In the genomic region with DNA sequence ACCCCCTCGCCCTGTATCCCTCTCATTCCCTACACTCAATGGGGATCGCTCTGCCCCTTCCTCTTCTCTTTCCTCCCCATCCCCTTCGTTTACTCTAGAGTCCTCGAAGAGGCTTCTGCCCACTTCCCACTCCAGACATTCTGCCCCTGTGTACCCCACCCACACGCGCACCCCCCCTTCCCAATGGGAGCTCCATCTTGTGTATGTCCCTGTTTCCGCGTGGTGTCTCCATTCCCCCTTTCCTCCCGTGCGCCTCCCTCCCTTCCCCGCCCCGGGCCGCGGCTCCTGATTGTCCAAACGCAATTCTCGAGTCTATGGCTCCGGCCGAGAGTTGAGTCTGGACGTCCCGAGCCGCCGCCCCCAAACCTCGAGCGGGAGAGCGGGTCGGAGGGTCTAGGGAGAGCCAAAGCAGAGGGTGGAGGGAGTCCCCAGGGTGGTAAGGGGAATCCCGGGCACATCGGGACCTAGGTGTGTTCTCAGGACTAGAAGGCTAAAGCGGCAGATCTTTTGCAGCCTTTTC, we compare ENCODE assay signal across 8 cellular contexts. TPM values are rescaled to one million over a fixed set of nuclear protein-coding genes. Genes with fewer than 3 reads are reported as not detected.
DNase-seq lines count a peak whose midpoint lies in the region; ATAC-seq, FAIRE-seq and TF ChIP-seq lines count a peak whose summit lies in the region.

No MANE protein-coding gene starts in this region.

- H3K4me1 Mint-ChIP-seq in activated CD4-positive, alpha-beta T cell treated with anti-CD3 and anti-CD28 coated beads, Interleukin-2, amount 10 ng/mL, durations not matched to agents 7 days and 5 days = peaks cover 56% of the 10 kb centered on the region
- H3K4me1 Mint-ChIP-seq in endothelial cell (ENCODE audit: unreplicated experiment) = peaks cover 43% of the 10 kb centered on the region

- no peaks in the 10 kb centered on the region for H3K9me3 ChIP-seq in SJSA1 (replicated peaks)
- H3K9me3 ChIP-seq in mononuclear cell (ENCODE audit: low read depth, low read length) = no peaks in the 10 kb centered on the region
- no peaks in the 10 kb centered on the region for H3K9me3 ChIP-seq in aorta (ENCODE audit: control insufficient read depth, low read length)

- H3K4me3 Mint-ChIP-seq in activated CD4-positive, alpha-beta T cell treated with anti-CD3 and anti-CD28 coated beads, Interleukin-2, amount 10 ng/mL, durations not matched to agents 7 days and 5 days = peak overlapping the region; percentile 79
- H3K4me3 Mint-ChIP-seq in endothelial cell (ENCODE audit: unreplicated experiment) = peak overlapping the region; percentile 97

- POLR2A ChIA-PET in activated CD4-positive, alpha-beta T cell treated with anti-CD3 and anti-CD28 coated beads, Interleukin-2, amount 10 ng/mL, durations not matched to agents 7 days and 5 days (lab: Charles Lee) = interaction anchor here (1.0 kb wide), 3 partner anchors 41 to 236 kb away, joined by 3 read pairs; no protein-coding TSS in a partner anchor

- H3K27ac ChIP-seq in SJSA1 = peak overlapping the region; percentile 89
- H3K27ac ChIP-seq in aorta (ENCODE audit: low read depth in 1 of 2, low read length in 2 of 2) = peak overlapping the region in 1 of 2 donors; percentile 34

- peaks cover 2% of the 10 kb centered on the region for H3K27me3 ChIP-seq in SJSA1 (replicated peaks)
- peaks cover 2% of the 10 kb centered on the region for H3K27me3 ChIP-seq in mononuclear cell (ENCODE audit: insufficient read depth, low read length)
- no peaks in the 10 kb centered on the region for H3K27me3 ChIP-seq in aorta (ENCODE audit: control insufficient read depth in 1 of 2, insufficient read depth in 2 of 2, low read length in 1 of 2)

- peak; percentile 47 for ATAC-seq in aorta (ENCODE audit: low FRiP score)

- no peak for TF ChIP-seq CTCF in endothelial cell (IDR thresholded peaks at IDR 0.05; ENCODE audit: unreplicated experiment)

- CTCF ChIA-PET in activated CD4-positive, alpha-beta T cell treated with anti-CD3 and anti-CD28 coated beads, Interleukin-2, amount 10 ng/mL, durations not matched to agents 7 days and 5 days (lab: Charles Lee) = interaction anchor here (1.1 to 2.7 kb wide), 4 partner anchors 8 to 81 kb away, joined by 3 to 20 read pairs (median 6); partner anchors contain the start of gene WDR46

- peaks cover 3% of the 10 kb centered on the region for H3K27me3 Mint-ChIP-seq in activated CD4-positive, alpha-beta T cell treated with anti-CD3 and anti-CD28 coated beads, Interleukin-2, amount 10 ng/mL, durations not matched to agents 7 days and 5 days
- H3K27me3 Mint-ChIP-seq in endothelial cell (ENCODE audit: unreplicated experiment) = peaks cover 26% of the 10 kb centered on the region

- no peak for DNase-seq in activated CD4-positive, alpha-beta T cell treated with anti-CD3 and anti-CD28 coated beads, Interleukin-2, amount 10 ng/mL, durations not matched to agents 7 days and 5 days
- DNase-seq in activated CD4-positive, alpha-beta T cell treated with anti-CD3 and anti-CD28 coated beads, Interleukin-2, amount 50 U/mL, for 1 hour = no peak
- DNase-seq in SJSA1 (ENCODE audit: low read depth in 1 of 2, low spot score in 2 of 2) (peak in 1 of 2 experiments; percentile 73), endothelial cell (ENCODE audit: low spot score) (peak; percentile 60), aorta (peak; percentile 73 to 88), RCC 7860 (ENCODE audit: low spot score) (no peak), ureter (ENCODE audit: low spot score) (no peak)

- intact Hi-C loops in aorta (cut with DNase I) = loop anchor here in 1 of 2 donors (10.0 kb wide), 4 partner anchors 207 to 1803 kb away; partner anchors contain the start of genes CUTA, GPSM3, MICA and PBX2

- H3K36me3 ChIP-seq in SJSA1 (peaks cover 42% of the 10 kb centered on the region), aorta (ENCODE audit: control insufficient read depth in 1 of 2, insufficient read depth in 2 of 2, low read length in 1 of 2) (peaks cover 0 to 3% of the 10 kb centered on the region in 2 donors)

- H3K9me3 Mint-ChIP-seq in activated CD4-positive, alpha-beta T cell treated with anti-CD3 and anti-CD28 coated beads, Interleukin-2, amount 10 ng/mL, durations not matched to agents 7 days and 5 days = no peaks in the 10 kb centered on the region
- H3K9me3 Mint-ChIP-seq in endothelial cell (ENCODE audit: unreplicated experiment) = no peaks in the 10 kb centered on the region

- peak overlapping the region; percentile 75 for H3K4me3 ChIP-seq in SJSA1
- H3K4me3 ChIP-seq in mononuclear cell (ENCODE audit: low read length) = peak overlapping the region; percentile 80
- peak overlapping the region; percentile 65 to 87 for H3K4me3 ChIP-seq in aorta (ENCODE audit: low read length in 2 of 2)

- peak overlapping the region; percentile 90 for H3K27ac Mint-ChIP-seq in activated CD4-positive, alpha-beta T cell treated with anti-CD3 and anti-CD28 coated beads, Interleukin-2, amount 10 ng/mL, durations not matched to agents 7 days and 5 days
- peak overlapping the region; percentile 90 for H3K27ac Mint-ChIP-seq in endothelial cell (ENCODE audit: unreplicated experiment)

- peaks cover 38% of the 10 kb centered on the region for H3K36me3 Mint-ChIP-seq in activated CD4-positive, alpha-beta T cell treated with anti-CD3 and anti-CD28 coated beads, Interleukin-2, amount 10 ng/mL, durations not matched to agents 7 days and 5 days (ENCODE audit: low read depth)
- H3K36me3 Mint-ChIP-seq in endothelial cell (ENCODE audit: low read depth, unreplicated experiment) = peaks cover 41% of the 10 kb centered on the region

- WGBS in aorta, 2 donors = 1% methylated on average over 29 of the region's 29 CpGs

- no peak for FAIRE-seq in RCC 7860 (lab: Jason Lieb, UNC)

- H3K4me1 ChIP-seq in SJSA1 (replicated peaks) (peaks cover 48% of the 10 kb centered on the region), mononuclear cell (ENCODE audit: insufficient read depth, low read length) (peaks cover 31% of the 10 kb centered on the region), aorta (ENCODE audit: control insufficient read depth in 1 of 2, insufficient read depth in 2 of 2, low read length in 2 of 2) (no peaks in the 10 kb centered on the region)

RNA-seq across cellular contexts. Expression of gene RING1, which starts 0.7 kb away (rescaled TPM):
- total RNA-seq in activated CD4-positive, alpha-beta T cell treated with anti-CD3 and anti-CD28 coated beads, Interleukin-2, amount 10 ng/mL, durations not matched to agents 7 days and 5 days = 10 to 100 TPM; 38.1 to 44.0 TPM
- total RNA-seq in SJSA1 (2014; rRNA removed; shearing (Covaris generic)) = 32.5 and 37.2 TPM in 2 replicates
- total RNA-seq in endothelial cell (ENCODE audit: unreplicated experiment) (19.6 TPM), mononuclear cell (11.4 TPM), aorta (10 to 100 TPM; 34.1 to 38.1 TPM), ureter (50.6 TPM)
- 10 to 100 TPM; 26.4 to 64.0 TPM for polyA plus RNA-seq in aorta

RNA-seq across cellular contexts. Expression of gene HSD17B8, which starts 3.2 kb away (rescaled TPM):
- 10 to 100 TPM; 11.0 to 13.6 TPM for total RNA-seq in activated CD4-positive, alpha-beta T cell treated with anti-CD3 and anti-CD28 coated beads, Interleukin-2, amount 10 ng/mL, durations not matched to agents 7 days and 5 days
- 4.5 and 11.6 TPM in 2 replicates for total RNA-seq in SJSA1 (2014; rRNA removed; shearing (Covaris generic))
- total RNA-seq in endothelial cell (ENCODE audit: unreplicated experiment) = 6.5 TPM
- total RNA-seq in mononuclear cell = 6.4 TPM
- 1 to 10 TPM; 2.7 to 4.4 TPM for total RNA-seq in aorta
- 1 to 10 TPM; 4.4 to 8.8 TPM for polyA plus RNA-seq in aorta
- 28.6 TPM for total RNA-seq in ureter

RNA-seq across cellular contexts. Expression of gene SLC39A7, which starts 7.0 kb away (rescaled TPM):
- total RNA-seq in activated CD4-positive, alpha-beta T cell treated with anti-CD3 and anti-CD28 coated beads, Interleukin-2, amount 10 ng/mL, durations not matched to agents 7 days and 5 days = 10 to 100 TPM; 34.8 to 48.5 TPM
- 105 and 122 TPM in 2 replicates for total RNA-seq in SJSA1 (2014; rRNA removed; shearing (Covaris generic))
- total RNA-seq in endothelial cell (ENCODE audit: unreplicated experiment) = 108 TPM
- total RNA-seq in mononuclear cell = 10.7 TPM
- total RNA-seq in aorta = 10 to 100 TPM; 86.9 to 90.3 TPM
- 100 to 1,000 TPM in 1 of 2 donors, 10 to 100 TPM in 1; 59.7 to 102 TPM for polyA plus RNA-seq in aorta
- 60.7 TPM for total RNA-seq in ureter

RNA-seq across cellular contexts. Expression of gene RXRB, which starts 7.2 kb away (rescaled TPM):
- total RNA-seq in activated CD4-positive, alpha-beta T cell treated with anti-CD3 and anti-CD28 coated beads, Interleukin-2, amount 10 ng/mL, durations not matched to agents 7 days and 5 days = 10 to 100 TPM; 45.0 to 46.2 TPM
- total RNA-seq in SJSA1 (2014; rRNA removed; shearing (Covaris generic)) = 12.4 and 14.7 TPM in 2 replicates
- total RNA-seq in endothelial cell (ENCODE audit: unreplicated experiment) (35.8 TPM), mononuclear cell (11.3 TPM), aorta (10 to 100 TPM; 51.6 to 55.4 TPM), ureter (50.8 TPM)
- polyA plus RNA-seq in aorta = 100 to 1,000 TPM in 1 of 2 donors, 10 to 100 TPM in 1; 14.1 to 120 TPM

RNA-seq across cellular contexts. Expression of gene COL11A2, which starts 15.4 kb away (rescaled TPM):
- 1 to 10 TPM; 1.3 to 1.4 TPM for total RNA-seq in activated CD4-positive, alpha-beta T cell treated with anti-CD3 and anti-CD28 coated beads, Interleukin-2, amount 10 ng/mL, durations not matched to agents 7 days and 5 days
- 0.32 TPM in 1 of 2 replicates, not detected in the other for total RNA-seq in SJSA1 (2014; rRNA removed; shearing (Covaris generic))
- total RNA-seq in endothelial cell (ENCODE audit: unreplicated experiment) = 127 TPM
- 0.63 TPM for total RNA-seq in mononuclear cell
- total RNA-seq in aorta = 1 to 10 TPM; 1.6 to 1.7 TPM
- polyA plus RNA-seq in aorta = 1 to 10 TPM in 1 of 2 donors, under 1 TPM in 1; 0.13 to 3.6 TPM
- 0.96 TPM for total RNA-seq in ureter

Comparison
In these comparisons a context has a peak if more than half of its experiments do, and no peak if none do; other contexts are left out.
1. DNase-seq: peak in endothelial cell (single experiment) and aorta (2 of 2); none in activated CD4-positive, alpha-beta T cell treated with anti-CD3 and anti-CD28 coated beads, Interleukin-2, amount 10 ng/mL, durations not matched to agents 7 days and 5 days (single experiment), activated CD4-positive, alpha-beta T cell treated with anti-CD3 and anti-CD28 coated beads, Interleukin-2, amount 50 U/mL, for 1 hour (single experiment), RCC 7860 (single experiment) and ureter (single experiment).
2. Peak in every context shown above with its lines, with median percentiles within 50 percentile points of each other: H3K4me3 ChIP-seq.